Comparison of ENCODE assay signal across 1 cellular context in genomic region chr5:169765597-169765996, GRCh38.
TF ChIP-seq lines count a peak whose summit lies in the region.

No MANE protein-coding gene starts in this region.

TF ChIP-seq in K562, 482 proteins besides CTCF, POLR2A, EP300 and RAD21 (continued from another document):
- TF ChIP-seq, protein P1, sequence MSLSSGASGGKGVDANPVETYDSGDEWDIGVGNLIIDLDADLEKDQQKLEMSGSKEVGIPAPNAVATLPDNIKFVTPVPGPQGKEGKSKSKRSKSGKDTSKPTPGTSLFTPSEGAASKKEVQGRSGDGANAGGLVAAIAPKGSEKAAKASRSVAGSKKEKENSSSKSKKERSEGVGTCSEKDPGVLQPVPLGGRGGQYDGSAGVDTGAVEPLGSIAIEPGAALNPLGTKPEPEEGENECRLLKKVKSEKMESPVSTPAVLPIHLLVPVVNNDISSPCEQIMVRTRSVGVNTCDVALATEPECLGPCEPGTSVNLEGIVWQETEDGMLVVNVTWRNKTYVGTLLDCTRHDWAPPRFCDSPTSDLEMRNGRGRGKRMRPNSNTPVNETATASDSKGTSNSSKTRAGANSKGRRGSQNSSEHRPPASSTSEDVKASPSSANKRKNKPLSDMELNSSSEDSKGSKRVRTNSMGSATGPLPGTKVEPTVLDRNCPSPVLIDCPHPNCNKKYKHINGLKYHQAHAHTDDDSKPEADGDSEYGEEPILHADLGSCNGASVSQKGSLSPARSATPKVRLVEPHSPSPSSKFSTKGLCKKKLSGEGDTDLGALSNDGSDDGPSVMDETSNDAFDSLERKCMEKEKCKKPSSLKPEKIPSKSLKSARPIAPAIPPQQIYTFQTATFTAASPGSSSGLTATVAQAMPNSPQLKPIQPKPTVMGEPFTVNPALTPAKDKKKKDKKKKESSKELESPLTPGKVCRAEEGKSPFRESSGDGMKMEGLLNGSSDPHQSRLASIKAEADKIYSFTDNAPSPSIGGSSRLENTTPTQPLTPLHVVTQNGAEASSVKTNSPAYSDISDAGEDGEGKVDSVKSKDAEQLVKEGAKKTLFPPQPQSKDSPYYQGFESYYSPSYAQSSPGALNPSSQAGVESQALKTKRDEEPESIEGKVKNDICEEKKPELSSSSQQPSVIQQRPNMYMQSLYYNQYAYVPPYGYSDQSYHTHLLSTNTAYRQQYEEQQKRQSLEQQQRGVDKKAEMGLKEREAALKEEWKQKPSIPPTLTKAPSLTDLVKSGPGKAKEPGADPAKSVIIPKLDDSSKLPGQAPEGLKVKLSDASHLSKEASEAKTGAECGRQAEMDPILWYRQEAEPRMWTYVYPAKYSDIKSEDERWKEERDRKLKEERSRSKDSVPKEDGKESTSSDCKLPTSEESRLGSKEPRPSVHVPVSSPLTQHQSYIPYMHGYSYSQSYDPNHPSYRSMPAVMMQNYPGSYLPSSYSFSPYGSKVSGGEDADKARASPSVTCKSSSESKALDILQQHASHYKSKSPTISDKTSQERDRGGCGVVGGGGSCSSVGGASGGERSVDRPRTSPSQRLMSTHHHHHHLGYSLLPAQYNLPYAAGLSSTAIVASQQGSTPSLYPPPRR (CRISPR knock-in tag; IDR thresholded peaks at IDR 0.05; ENCODE audit: borderline replicate concordance): no peak
- TF ChIP-seq ERF (CRISPR knock-in tag; IDR thresholded peaks at IDR 0.05) (no peak), IRF2 (CRISPR knock-in tag; IDR thresholded peaks at IDR 0.05) (no peak), DPF2 (IDR thresholded peaks at IDR 0.05) (no peak), POLR2AphosphoS5 (IDR thresholded peaks at IDR 0.05; ENCODE audit: control insufficient read depth, insufficient read depth, low read depth, low read length) (no peak), ZSCAN32 (CRISPR knock-in tag; IDR thresholded peaks at IDR 0.05) (no peak), KAT7 (CRISPR knock-in tag; IDR thresholded peaks at IDR 0.05; ENCODE audit: borderline replicate concordance) (no peak), RCOR1 (IDR thresholded peaks at IDR 0.05; ENCODE audit: borderline replicate concordance in 1 of 2, low read depth in 2 of 2, low read length in 2 of 2) (peak in 1 of 2 experiments; percentile 12; a peak in 1 of 4 replicates), ETV6 (IDR thresholded peaks at IDR 0.05; ENCODE audit: borderline replicate concordance in 1 of 2, low read depth in 2 of 2, low read length in 1 of 2) (no peak), ETV6 (CRISPR knock-in tag; IDR thresholded peaks at IDR 0.05; ENCODE audit: borderline replicate concordance) (no peak), ETV5 (CRISPR knock-in tag; IDR thresholded peaks at IDR 0.05; ENCODE audit: low read depth) (no peak), NR1H2 (CRISPR knock-in tag; IDR thresholded peaks at IDR 0.05) (no peak), GABPB2 (CRISPR knock-in tag; conservative IDR thresholded peaks at IDR 0.05) (no peak), ZNF592 (IDR thresholded peaks at IDR 0.05) (no peak), TAL1 (IDR thresholded peaks at IDR 0.05) (no peak), TRIM24 (IDR thresholded peaks at IDR 0.05) (no peak), ZC3H4 (CRISPR knock-in tag; IDR thresholded peaks at IDR 0.05; ENCODE audit: borderline replicate concordance) (no peak), HBP1 (CRISPR knock-in tag; IDR thresholded peaks at IDR 0.05) (no peak), PURB (CRISPR knock-in tag; IDR thresholded peaks at IDR 0.05; ENCODE audit: low read depth) (no peak), NUFIP1 (IDR thresholded peaks at IDR 0.05; ENCODE audit: partially characterized antibody) (no peak), CREM (IDR thresholded peaks at IDR 0.05; ENCODE audit: low read depth) (no peak), GATAD2A (IDR thresholded peaks at IDR 0.05) (no peak), MTA1 (IDR thresholded peaks at IDR 0.05; ENCODE audit: borderline replicate concordance) (no peak), FOXA3 (CRISPR knock-in tag; conservative IDR thresholded peaks at IDR 0.05 in 1 of 2, IDR thresholded peaks at IDR 0.05 in 1 of 2) (peak in 1 of 2 experiments; percentile 36; a peak in 1 of 4 replicates), AFF1 (IDR thresholded peaks at IDR 0.05; ENCODE audit: low read depth in 1 of 2, partially characterized antibody in 2 of 2) (no peak), HDAC8 (tag; IDR thresholded peaks at IDR 0.05) (no peak), ELF1 (tag; IDR thresholded peaks at IDR 0.05) (no peak), CBFA2T2 (conservative IDR thresholded peaks at IDR 0.05) (no peak), ZNF655 (CRISPR knock-in tag; IDR thresholded peaks at IDR 0.05) (no peak), TOE1 (IDR thresholded peaks at IDR 0.05; ENCODE audit: borderline replicate concordance) (no peak), TOE1 (CRISPR knock-in tag; IDR thresholded peaks at IDR 0.05; ENCODE audit: borderline replicate concordance, low read depth) (no peak), ZNF644 (tag; IDR thresholded peaks at IDR 0.05; ENCODE audit: low read depth) (no peak), BRD9 (IDR thresholded peaks at IDR 0.05; ENCODE audit: low read depth, partially characterized antibody) (no peak), NCOR1 (IDR thresholded peaks at IDR 0.05) (no peak), CBFA2T3 (IDR thresholded peaks at IDR 0.05) (peak; percentile 32; the same call in 1 of the 2 replicates), FUS (optimal IDR thresholded peaks at IDR 0.05; ENCODE audit: low read depth, low read length) (no peak), ZNF282 (CRISPR knock-in tag; IDR thresholded peaks at IDR 0.05) (no peak), SIN3B (IDR thresholded peaks at IDR 0.05; ENCODE audit: low read depth) (no peak), U2AF1 (optimal IDR thresholded peaks at IDR 0.05; ENCODE audit: low read depth, low read length) (no peak), ZBTB26 (CRISPR knock-in tag; IDR thresholded peaks at IDR 0.05) (no peak)
- TF ChIP-seq, protein P2, sequence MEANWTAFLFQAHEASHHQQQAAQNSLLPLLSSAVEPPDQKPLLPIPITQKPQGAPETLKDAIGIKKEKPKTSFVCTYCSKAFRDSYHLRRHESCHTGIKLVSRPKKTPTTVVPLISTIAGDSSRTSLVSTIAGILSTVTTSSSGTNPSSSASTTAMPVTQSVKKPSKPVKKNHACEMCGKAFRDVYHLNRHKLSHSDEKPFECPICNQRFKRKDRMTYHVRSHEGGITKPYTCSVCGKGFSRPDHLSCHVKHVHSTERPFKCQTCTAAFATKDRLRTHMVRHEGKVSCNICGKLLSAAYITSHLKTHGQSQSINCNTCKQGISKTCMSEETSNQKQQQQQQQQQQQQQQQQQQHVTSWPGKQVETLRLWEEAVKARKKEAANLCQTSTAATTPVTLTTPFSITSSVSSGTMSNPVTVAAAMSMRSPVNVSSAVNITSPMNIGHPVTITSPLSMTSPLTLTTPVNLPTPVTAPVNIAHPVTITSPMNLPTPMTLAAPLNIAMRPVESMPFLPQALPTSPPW (CRISPR knock-in tag; IDR thresholded peaks at IDR 0.05): peak; percentile 17; the same call in 1 of the 2 replicates
- TF ChIP-seq, protein P3, sequence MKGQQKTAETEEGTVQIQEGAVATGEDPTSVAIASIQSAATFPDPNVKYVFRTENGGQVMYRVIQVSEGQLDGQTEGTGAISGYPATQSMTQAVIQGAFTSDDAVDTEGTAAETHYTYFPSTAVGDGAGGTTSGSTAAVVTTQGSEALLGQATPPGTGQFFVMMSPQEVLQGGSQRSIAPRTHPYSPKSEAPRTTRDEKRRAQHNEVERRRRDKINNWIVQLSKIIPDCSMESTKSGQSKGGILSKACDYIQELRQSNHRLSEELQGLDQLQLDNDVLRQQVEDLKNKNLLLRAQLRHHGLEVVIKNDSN (CRISPR knock-in tag; IDR thresholded peaks at IDR 0.05): no peak
- TF ChIP-seq, protein P4, sequence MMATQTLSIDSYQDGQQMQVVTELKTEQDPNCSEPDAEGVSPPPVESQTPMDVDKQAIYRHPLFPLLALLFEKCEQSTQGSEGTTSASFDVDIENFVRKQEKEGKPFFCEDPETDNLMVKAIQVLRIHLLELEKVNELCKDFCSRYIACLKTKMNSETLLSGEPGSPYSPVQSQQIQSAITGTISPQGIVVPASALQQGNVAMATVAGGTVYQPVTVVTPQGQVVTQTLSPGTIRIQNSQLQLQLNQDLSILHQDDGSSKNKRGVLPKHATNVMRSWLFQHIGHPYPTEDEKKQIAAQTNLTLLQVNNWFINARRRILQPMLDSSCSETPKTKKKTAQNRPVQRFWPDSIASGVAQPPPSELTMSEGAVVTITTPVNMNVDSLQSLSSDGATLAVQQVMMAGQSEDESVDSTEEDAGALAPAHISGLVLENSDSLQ (IDR thresholded peaks at IDR 0.05): peak; percentile 46; the same call in 1 of the 2 replicates
